ENCODE assay signal across 2 cellular contexts in genomic region chr14:77006127-77006526, GRCh38.
TF ChIP-seq lines count a peak whose summit lies in the region.

No MANE protein-coding gene starts in this region.

TF ChIP-seq in HCT116, 20 proteins besides CTCF, POLR2A, EP300 and RAD21:
- TF ChIP-seq ELF1 (IDR thresholded peaks at IDR 0.05; ENCODE audit: borderline replicate concordance, low read depth), result no peak
- TF ChIP-seq CEBPB (IDR thresholded peaks at IDR 0.05; ENCODE audit: low read depth), result no peak
- no peak for TF ChIP-seq SP1 (IDR thresholded peaks at IDR 0.05; ENCODE audit: low read depth)
TF ChIP-seq in HCT116: peak in this region for 0.

TF ChIP-seq in SK-N-SH, 30 proteins besides CTCF, POLR2A, EP300 and RAD21:
- no peak for TF ChIP-seq FOSL2 (IDR thresholded peaks at IDR 0.05; ENCODE audit: borderline replicate concordance, low read depth)
- TF ChIP-seq NFIC (IDR thresholded peaks at IDR 0.05; ENCODE audit: borderline replicate concordance), result no peak
- TF ChIP-seq GABPA (IDR thresholded peaks at IDR 0.05; ENCODE audit: low read depth), result no peak
